6 cellular contexts compared by ENCODE assay signal in the genomic region with DNA sequence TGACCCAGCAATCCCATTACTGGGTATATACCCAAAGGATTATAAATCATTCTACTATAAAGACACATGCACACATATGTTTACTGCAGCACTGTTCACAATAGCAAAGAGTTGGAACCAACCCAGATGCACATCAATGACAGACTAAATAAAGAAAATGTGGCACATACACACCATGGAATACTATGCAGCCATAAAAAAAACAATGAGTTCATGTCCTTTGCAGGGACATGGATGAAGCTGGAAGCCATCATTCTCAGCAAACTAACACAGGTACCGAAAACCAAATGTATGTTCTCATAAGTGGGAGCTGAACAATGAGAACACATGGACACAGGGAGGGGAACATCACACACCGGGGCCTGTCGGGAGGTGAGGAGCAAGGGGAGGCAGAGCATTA. TPM values are rescaled to one million over a fixed set of nuclear protein-coding genes. Genes with fewer than 3 reads are reported as not detected.
A peak's percentile ranks its signal among the peaks of the same experiment; 100 is the strongest.
DNase-seq lines count a peak whose midpoint lies in the region; ATAC-seq, FAIRE-seq and TF ChIP-seq lines count a peak whose summit lies in the region.
"Not testable (repeated sequence)": the region's sequence is repeated elsewhere in the genome, so short reads cannot be mapped to it uniquely, and the experiment has no call there.

No MANE protein-coding gene starts in this region.

- CTCF ChIA-PET in A549 (lab: Yijun Ruan, JAX), result interaction anchor here (0.8 to 1.0 kb wide), 2 partner anchors 31 to 90 kb away, joined by 3 read pairs; no protein-coding TSS in a partner anchor
- CTCF ChIA-PET in Caco-2 (lab: Charles Lee); K562 (lab: Yijun Ruan, JAX; ENCODE audit: low intra/inter-chr PET ratio): not testable (repeated sequence)
- CTCF ChIA-PET in HEK293 (lab: Yijun Ruan, JAX), result interaction anchor here (0.7 kb wide), 2 partner anchors 8 to 596 kb away, joined by 3 read pairs; no protein-coding TSS in a partner anchor
- CTCF ChIA-PET in IMR-90 (lab: Yijun Ruan, JAX), result interaction anchor here (0.5 kb wide), 1 partner anchor 13 kb away, joined by 4 read pairs; no protein-coding TSS in a partner anchor

- peak overlapping the region; percentile 40; the same call in 1 of the 2 replicates for H2BK120ac ChIP-seq in IMR-90 (ENCODE audit: low read depth, low read length)

- not testable (repeated sequence) for H3K18ac ChIP-seq in IMR-90 (ENCODE audit: low read depth, low read length)

- H4K20me1 ChIP-seq in IMR-90 (ENCODE audit: insufficient read depth, low read length); K562 (replicated peaks; ENCODE audit: control insufficient read depth, insufficient read depth, low read length): not testable (repeated sequence)

- peak overlapping the region; percentile 35 for H3K4me2 ChIP-seq in A549
- H3K4me2 ChIP-seq in IMR-90 (ENCODE audit: low read depth, low read length); K562 (ENCODE audit: insufficient read depth, low read length): not testable (repeated sequence)

- TF ChIP-seq RAD21 in A549 (conservative IDR thresholded peaks at IDR 0.05 in 1 of 2, IDR thresholded peaks at IDR 0.05 in 1 of 2); IMR-90 (IDR thresholded peaks at IDR 0.05; ENCODE audit: low read length); K562 (CRISPR knock-in tag; conservative IDR thresholded peaks at IDR 0.05 in 1 of 2, IDR thresholded peaks at IDR 0.05 in 1 of 2): not testable (repeated sequence)

- not testable (repeated sequence) for H3K56ac ChIP-seq in IMR-90 (ENCODE audit: extremely low read depth, insufficient read depth, low read length)

- H2BK20ac ChIP-seq in IMR-90 (ENCODE audit: low read depth, low read length), result not testable (repeated sequence)

- intact Hi-C loops in Caco-2 (cut with micrococcal nuclease; ENCODE audit: unreplicated experiment), result not testable (repeated sequence)
- intact Hi-C loops in IMR-90 (cut with micrococcal nuclease) (loop anchor here (5.0 kb wide), 1 partner anchor 67 kb away; no protein-coding TSS in a partner anchor), K562 (cut with micrococcal nuclease) (loop anchor here (5.0 kb wide), 1 partner anchor 57 kb away; no protein-coding TSS in a partner anchor)

- H3K27me3 ChIP-seq in Caco-2 (replicated peaks; ENCODE audit: control insufficient read depth, insufficient read depth, low read length); IMR-90 (ENCODE audit: control insufficient read depth, insufficient read depth, low read length); K562 (ENCODE audit: control insufficient read depth in 2 of 2, insufficient read depth in 2 of 2, low read length in 2 of 2): not testable (repeated sequence)

- H3K4me1 ChIP-seq in A549 (peaks cover 38% of the 10 kb centered on the region), Caco-2 (peaks cover 14% of the 10 kb centered on the region), K562 (replicated peaks in 1 of 2; ENCODE audit: control insufficient read depth in 2 of 2, insufficient read depth in 2 of 2, low read length in 2 of 2) (peaks cover 10 to 20% of the 10 kb centered on the region in 2 experiments; a peak in 3 of 5 replicates)
- H3K4me1 ChIP-seq in HEK293 (ENCODE audit: control insufficient read depth, insufficient read depth, low read length); IMR-90 (ENCODE audit: control insufficient read depth, insufficient read depth, low read length): not testable (repeated sequence)

- peak overlapping the region in 1 of 2 experiments; percentile 40; a peak in 1 of 4 replicates for H4K8ac ChIP-seq in IMR-90 (ENCODE audit: low read depth in 2 of 2, low read length in 2 of 2)

- not testable (repeated sequence) for H3K14ac ChIP-seq in IMR-90 (replicated peaks; ENCODE audit: low read depth, low read length)

- not testable (repeated sequence) for H3K79me1 ChIP-seq in IMR-90 (ENCODE audit: low read depth in 1 of 2, low read length in 2 of 2)

- dilution Hi-C loops in IMR-90 (cut with HindIII; ENCODE audit: low sequenced_read_pairs, unreplicated experiment), result not testable (repeated sequence)

- H3K79me2 ChIP-seq in K562 (ENCODE audit: control insufficient read depth, insufficient read depth, low read length), result not testable (repeated sequence)

- not testable (repeated sequence) for H3K36me3 ChIP-seq in Caco-2 (ENCODE audit: control insufficient read depth, insufficient read depth, low read length); HEK293 (ENCODE audit: control insufficient read depth in 2 of 2, insufficient read depth in 1 of 2, low read length in 2 of 2); IMR-90 (ENCODE audit: control insufficient read depth, insufficient read depth, low read length); K562 (ENCODE audit: control insufficient read depth, insufficient read depth, low read length)

- not testable (repeated sequence) for FAIRE-seq in A549 (lab: Jason Lieb, UNC); K562 (lab: Jason Lieb, UNC)

- peak overlapping the region; percentile 38; the same call in 1 of the 2 replicates for H2AK5ac ChIP-seq in IMR-90 (ENCODE audit: low read depth, low read length)

- not testable (repeated sequence) for H3K27ac ChIP-seq in A549; HEK293 (ENCODE audit: extremely low read depth, low read depth, low read length); IMR-90 (ENCODE audit: insufficient read depth, low read length); K562 (ENCODE audit: extremely low read depth, low read depth, low read length)

- H3K27me3 Mint-ChIP-seq in Caco-2 (ENCODE audit: insufficient read depth, unreplicated experiment), result not testable (repeated sequence)

- H3K4me3 ChIP-seq in A549; Caco-2 (ENCODE audit: low read depth, low read length); HEK293 (ENCODE audit: low read depth, low read length); IMR-90 (ENCODE audit: insufficient read depth, low read depth, low read length); K562: not testable (repeated sequence)

- not testable (repeated sequence) for TF ChIP-seq POLR2A in A549 (IDR thresholded peaks at IDR 0.05; ENCODE audit: low read length); IMR-90 (IDR thresholded peaks at IDR 0.05; ENCODE audit: low read depth, low read length); K562 (conservative IDR thresholded peaks at IDR 0.05)

- not testable (repeated sequence) for H2AFZ ChIP-seq in IMR-90 (replicated peaks; ENCODE audit: low read length, poor library complexity); K562 (ENCODE audit: low read depth, low read length)

- not testable (repeated sequence) for TF ChIP-seq EP300 in A549 (IDR thresholded peaks at IDR 0.05); K562 (IDR thresholded peaks at IDR 0.05; ENCODE audit: low read length)

- H2BK5ac ChIP-seq in IMR-90 (ENCODE audit: low read depth, low read length, poor library complexity, severe bottlenecking), result peak overlapping the region; percentile 24

- not testable (repeated sequence) for H2AK9ac ChIP-seq in IMR-90 (replicated peaks; ENCODE audit: low read depth, low read length, poor library complexity)

- not testable (repeated sequence) for H3K9me3 Mint-ChIP-seq in Caco-2 (ENCODE audit: unreplicated experiment)

- H3K36me3 Mint-ChIP-seq in Caco-2 (ENCODE audit: insufficient read depth, unreplicated experiment), result not testable (repeated sequence)

- not testable (repeated sequence) for H3K9me1 ChIP-seq in IMR-90 (ENCODE audit: insufficient read depth, low read length); K562 (ENCODE audit: control insufficient read depth, insufficient read depth, low read length)

- not testable (repeated sequence) for BruUV-seq in Caco-2 (replicated peaks; lab: Mats Ljungman, UMichigan); IMR-90 (replicated peaks; lab: Mats Ljungman, UMichigan); K562 (replicated peaks; lab: Mats Ljungman, UMichigan)

- H4K91ac ChIP-seq in IMR-90 (ENCODE audit: insufficient read depth, low read depth, low read length), result peak overlapping the region; percentile 32; the same call in 1 of the 2 replicates

- 90% methylated on average over 3 of the region's 3 CpGs for WGBS in A549 (ENCODE audit: missing lambda C conversion rate)
- WGBS in IMR-90 (ENCODE audit: extremely low coverage in 2 of 2, insufficient read length in 1 of 2), 2 experiments, result 60% methylated on average over 1 of the region's 3 CpGs; no CpG with 5 or more reads in 1 of the 2 experiments
- WGBS in K562 (ENCODE audit: insufficient coverage, low coverage, missing lambda C conversion rate), result 90% methylated on average over 3 of the region's 3 CpGs

- not testable (repeated sequence) for H4K5ac ChIP-seq in IMR-90 (ENCODE audit: low read depth, low read length)

- H3K4ac ChIP-seq in IMR-90 (ENCODE audit: low read depth, low read length), result not testable (repeated sequence)

- H3K23ac ChIP-seq in IMR-90 (ENCODE audit: low read depth, low read length), result not testable (repeated sequence)

- H2BK15ac ChIP-seq in IMR-90 (ENCODE audit: low read depth, low read length), result not testable (repeated sequence)

- peak overlapping the region; percentile 25 for H3K4me3 Mint-ChIP-seq in Caco-2 (ENCODE audit: unreplicated experiment)

- not testable (repeated sequence) for H3K9ac ChIP-seq in IMR-90 (ENCODE audit: low read depth, low read length); K562 (ENCODE audit: insufficient read depth in 1 of 2, low read depth in 2 of 2, low read length in 2 of 2)

- ATAC-seq in A549; IMR-90 (ENCODE audit: low read depth); K562: not testable (repeated sequence)

- DNase-seq in A549 (ENCODE audit: low read depth in 1 of 2, low spot score in 1 of 2); Caco-2; IMR-90; K562 (ENCODE audit: extremely low read depth in 1 of 4, low spot score in 3 of 4): not testable (repeated sequence)
- peak; percentile 22 for DNase-seq in COLO668 (lab: John Stamatoyannopoulos, UW; ENCODE audit: unreplicated experiment)

- in situ Hi-C loops in IMR-90 (cut with MboI; ENCODE audit: low sequenced_read_pairs); K562 (cut with MboI): not testable (repeated sequence)

- not testable (repeated sequence) for H3K27ac Mint-ChIP-seq in Caco-2 (ENCODE audit: unreplicated experiment)

- H3K4me1 Mint-ChIP-seq in Caco-2 (ENCODE audit: low read depth, unreplicated experiment), result peaks cover 20% of the 10 kb centered on the region

- POLR2A ChIA-PET in A549 (lab: Yijun Ruan, JAX), result interaction anchor here (1.0 kb wide), 1 partner anchor 90 kb away, joined by 3 read pairs; no protein-coding TSS in a partner anchor
- POLR2A ChIA-PET in Caco-2 (lab: Charles Lee); HEK293 (lab: Yijun Ruan, JAX); IMR-90 (lab: Charles Lee; ENCODE audit: unreplicated experiment): not testable (repeated sequence)
- POLR2A ChIA-PET in K562 (lab: Yijun Ruan, JAX), result interaction anchor here (1.2 kb wide), 1 partner anchor 14 kb away, joined by 3 read pairs; no protein-coding TSS in a partner anchor

- not testable (repeated sequence) for H3K9me3 ChIP-seq in A549; Caco-2; HEK293 (ENCODE audit: control insufficient read depth, insufficient read depth, low read depth, low read length); IMR-90 (ENCODE audit: control insufficient read depth, insufficient read depth, low read length); K562 (replicated peaks; ENCODE audit: control insufficient read depth, insufficient read depth, low read depth, low read length)

- not testable (repeated sequence) for TF ChIP-seq CTCF in A549 (IDR thresholded peaks at IDR 0.05); Caco-2 (IDR thresholded peaks at IDR 0.05; ENCODE audit: insufficient read depth in 1 of 2, low read depth in 1 of 2, low read length in 1 of 2, severe bottlenecking in 1 of 2, unreplicated experiment in 1 of 2); HEK293 (tag by site-specific recombination; IDR thresholded peaks at IDR 0.05); IMR-90 (conservative IDR thresholded peaks at IDR 0.05; ENCODE audit: low read depth, low read length); K562 (IDR thresholded peaks at IDR 0.05 in 2 of 3, conservative IDR thresholded peaks at IDR 0.05 in 1 of 3; ENCODE audit: insufficient read depth in 2 of 3, low read depth in 1 of 3, low read length in 3 of 3)

RNA-seq across cellular contexts. Expression of a gene that starts 49.9 kb away (rescaled TPM):
- polyA plus RNA-seq in A549 (2011; rRNA removed), result 17.6 and 26.9 TPM in 2 replicates
- polyA plus RNA-seq in A549 (2012; cell fraction: cytosol; rRNA removed), result 6.0 and 7.2 TPM in 2 replicates
- 3.4 and 5.5 TPM in 2 replicates for polyA plus RNA-seq in A549 (2012; cell fraction: nucleus; rRNA removed)
- polyA plus RNA-seq in A549 (2017; fragmentation: RNase III; extraction: RNeasy Plus Mini Kit Qiagen cat#74134 plus additional on column Dnase treatment), result 21.8 to 21.9 TPM (median 21.8 TPM) in 3 replicates
- 10.5 and 10.9 TPM in 2 replicates for polyA minus RNA-seq in A549 (2011; rRNA and poly(A)+ RNA removed)
- 32.0 and 34.4 TPM in 2 replicates for total RNA-seq in Caco-2 (2022)
- 8.8 and 15.6 TPM in 2 replicates for total RNA-seq in IMR-90 (2012; rRNA removed)
- 8.3 and 11.9 TPM in 2 replicates for polyA plus RNA-seq in IMR-90 (2012; rRNA removed)
- 1.2 and 1.7 TPM in 2 replicates for polyA plus RNA-seq in IMR-90 (2012; cell fraction: cytosol; rRNA removed)
- 1.0 and 10.0 TPM in 2 replicates for polyA plus RNA-seq in IMR-90 (2012; cell fraction: nucleus; rRNA removed; ENCODE audit: low replicate concordance)
- total RNA-seq in K562 (2011; cell fraction: chromatin; rRNA removed; ENCODE audit: low replicate concordance), result 22.5 and 54.1 TPM in 2 replicates
- 14.1 and 19.7 TPM in 2 replicates for total RNA-seq in K562 (2011; cell fraction: nucleolus; rRNA removed)
- 31.6 and 50.0 TPM in 2 replicates for total RNA-seq in K562 (2011; cell fraction: nucleoplasm; rRNA removed)
- total RNA-seq in K562 (2014; rRNA removed), result 14.9 and 17.0 TPM in 2 replicates
- 31.9 and 34.5 TPM in 2 replicates for total RNA-seq in K562 (2014; rRNA removed; fragmentation: Illumina TruSeq; extraction: Trizol)
- total RNA-seq in K562 (2015; rRNA removed; fragmentation: Illumina TruSeq; extraction: Trizol), result 20.7 and 24.6 TPM in 2 replicates
- total RNA-seq in K562 (2021), result 25.9 and 28.3 TPM in 2 replicates
- polyA plus RNA-seq in K562 (2011; rRNA removed), result 21.5 and 36.3 TPM in 2 replicates
- 2.8 and 5.5 TPM in 2 replicates for polyA plus RNA-seq in K562 (2011; cell fraction: cytosol; rRNA removed)
- 17.5 and 21.0 TPM in 2 replicates for polyA plus RNA-seq in K562 (2011; cell fraction: nucleus; rRNA removed)
- polyA plus RNA-seq in K562 (2012), result 16.8 and 28.2 TPM in 2 replicates
- 25.4 and 25.6 TPM in 2 replicates for polyA plus RNA-seq in K562 (2014; fragmentation: Illumina TruSeq; extraction: Trizol)
- polyA plus RNA-seq in K562 (2014; fragmentation: Nextera tagmentation; extraction: Ambion mirVana), result 10 to 100 TPM; 52.8 to 65.4 TPM
- 24.0 and 26.1 TPM in 2 replicates for polyA plus RNA-seq in K562 (2014; rRNA removed)
- polyA minus RNA-seq in K562 (2011; rRNA and poly(A)+ RNA removed), result 28.5 and 33.6 TPM in 2 replicates
- polyA minus RNA-seq in K562 (2011; cell fraction: cytosol; rRNA and poly(A)+ RNA removed), result 8.1 and 10.1 TPM in 2 replicates
- polyA minus RNA-seq in K562 (2011; cell fraction: nucleus; rRNA and poly(A)+ RNA removed), result 20.9 and 30.0 TPM in 2 replicates
